In genomic region chr6:156980948-156981347, GRCh38 we compare ENCODE assay signal across 19 cellular contexts.
A peak's percentile ranks its signal among the peaks of the same experiment; 100 is the strongest.
DNase-seq lines count a peak whose midpoint lies in the region; ATAC-seq and TF ChIP-seq lines count a peak whose summit lies in the region.
"Had no signal": no experiment of that assay in that cellular context is flagged by ENCODE, and none has a peak within 500 bp of the region (broad histone marks: within the 10 kb centered on the region; RNA-seq: fewer than 3 reads in every experiment).

No MANE protein-coding gene starts in this region.

- no peak for DNase-seq in activated CD8-positive, alpha-beta memory T cell treated with anti-CD3 and anti-CD28 coated beads, Interleukin-2, amount 10 ng/mL, durations not matched to agents 7 days and 5 days
- DNase-seq in activated CD8-positive, alpha-beta memory T cell treated with anti-CD3 and anti-CD28 coated beads, Interleukin-2, amount 50 U/mL, for 4 hours, result no peak
- no peak for DNase-seq in chondrocyte (ENCODE audit: low spot score)
- no peak for DNase-seq in gastrocnemius medialis
- no peak for DNase-seq in esophagus squamous epithelium (lab: John Stamatoyannopoulos, UW)
- DNase-seq: activated CD4-positive, alpha-beta T cell treated with anti-CD3 and anti-CD28 coated beads for 4 hours; activated gamma-delta T cell treated with Interleukin-2 at 50 U/mL for 16 hours; amygdala; CD8-positive, alpha-beta memory T cell; effector CD4-positive, alpha-beta T cell; EL; stimulated activated CD4-positive, alpha-beta T cell treated with anti-CD3 and anti-CD28 coated beads, Interleukin-12 subunit alpha, Interleukin-12 subunit beta, amount 100 ng/mL, for 4 hours; T1000 had no signal

- H3K27ac Mint-ChIP-seq in activated CD8-positive, alpha-beta memory T cell treated with anti-CD3 and anti-CD28 coated beads, Interleukin-2, amount 10 ng/mL, durations not matched to agents 7 days and 5 days, result peak overlapping the region; percentile 16
- H3K27ac Mint-ChIP-seq in IgD-negative memory B cell, result peak overlapping the region in 2 of 3 donors; percentile 41 to 81
- H3K27ac Mint-ChIP-seq in chondrocyte (ENCODE audit: unreplicated experiment), result peak overlapping the region; percentile 85

- H3K9me3 Mint-ChIP-seq in activated CD8-positive, alpha-beta memory T cell treated with anti-CD3 and anti-CD28 coated beads, Interleukin-2, amount 10 ng/mL, durations not matched to agents 7 days and 5 days (ENCODE audit: low read depth), result no peaks in the 10 kb centered on the region
- no peaks in the 10 kb centered on the region for H3K9me3 Mint-ChIP-seq in IgD-negative memory B cell
- no peaks in the 10 kb centered on the region for H3K9me3 Mint-ChIP-seq in chondrocyte (ENCODE audit: low read depth)
- H3K9me3 Mint-ChIP-seq: CD8-positive, alpha-beta memory T cell; central memory CD8-positive, alpha-beta T cell had no signal

- no peaks in the 10 kb centered on the region for H3K27me3 ChIP-seq in gastrocnemius medialis
- H3K27me3 ChIP-seq in esophagus squamous epithelium, result no peaks in the 10 kb centered on the region
- H3K27me3 ChIP-seq: MG63, tibial nerve had no signal

- intact Hi-C loops in gastrocnemius medialis (cut with DNase I; ENCODE audit: low total_unique reads), result no loop called here
- intact Hi-C loops in esophagus squamous epithelium (cut with DNase I), result no loop called here

- no peak for ATAC-seq in activated CD8-positive, alpha-beta memory T cell treated with anti-CD3 and anti-CD28 coated beads, Interleukin-2, amount 10 ng/mL, durations not matched to agents 7 days and 5 days
- peak in 1 of 2 donors; percentile 39 for ATAC-seq in gastrocnemius medialis
- no peak for ATAC-seq in GM19328 (IDR thresholded peaks at IDR 0.05; ENCODE audit: unreplicated experiment)
- no peak for ATAC-seq in HG03135 (IDR thresholded peaks at IDR 0.05; ENCODE audit: unreplicated experiment)

- peak overlapping the region; percentile 56 to 75 (median 63) for H3K27ac ChIP-seq in gastrocnemius medialis
- H3K27ac ChIP-seq in esophagus squamous epithelium, result no peak overlapping the region
- H3K27ac ChIP-seq: tibial nerve had no signal

- H3K4me3 ChIP-seq in gastrocnemius medialis, result no peak overlapping the region
- H3K4me3 ChIP-seq in esophagus squamous epithelium, result no peak overlapping the region
- H3K4me3 ChIP-seq: MG63, tibial nerve had no signal

- H3K36me3 Mint-ChIP-seq in activated CD8-positive, alpha-beta memory T cell treated with anti-CD3 and anti-CD28 coated beads, Interleukin-2, amount 10 ng/mL, durations not matched to agents 7 days and 5 days, result no peaks in the 10 kb centered on the region
- H3K36me3 Mint-ChIP-seq in IgD-negative memory B cell, result peaks cover 5% of the 10 kb centered on the region
- no peaks in the 10 kb centered on the region for H3K36me3 Mint-ChIP-seq in chondrocyte (ENCODE audit: low read depth)

- CTCF ChIA-PET in activated CD8-positive, alpha-beta memory T cell treated with anti-CD3 and anti-CD28 coated beads, Interleukin-2, amount 10 ng/mL, durations not matched to agents 7 days and 5 days (lab: Charles Lee), result no interaction called here

- no peak for TF ChIP-seq POLR2A in gastrocnemius medialis (IDR thresholded peaks at IDR 0.05)
- TF ChIP-seq POLR2A in esophagus squamous epithelium (IDR thresholded peaks at IDR 0.05), result no peak

- TF ChIP-seq CTCF in chondrocyte (IDR thresholded peaks at IDR 0.05) (no peak), gastrocnemius medialis (IDR thresholded peaks at IDR 0.05 in 4 of 5, conservative IDR thresholded peaks at IDR 0.05 in 1 of 5) (no peak), esophagus squamous epithelium (IDR thresholded peaks at IDR 0.05) (no peak)

- H3K4me3 Mint-ChIP-seq in activated CD8-positive, alpha-beta memory T cell treated with anti-CD3 and anti-CD28 coated beads, Interleukin-2, amount 10 ng/mL, durations not matched to agents 7 days and 5 days, result no peak overlapping the region
- peak overlapping the region in 1 of 4 donors; percentile 24 for H3K4me3 Mint-ChIP-seq in IgD-negative memory B cell
- H3K4me3 Mint-ChIP-seq in chondrocyte (ENCODE audit: unreplicated experiment), result no peak overlapping the region
- H3K4me3 Mint-ChIP-seq: central memory CD8-positive, alpha-beta T cell had no signal

- peaks cover 77 to 82% of the 10 kb centered on the region in 2 donors for H3K4me1 ChIP-seq in gastrocnemius medialis
- peaks cover 11 to 66% (median 18%) of the 10 kb centered on the region in 3 donors for H3K4me1 ChIP-seq in esophagus squamous epithelium

- H3K27me3 Mint-ChIP-seq in activated CD8-positive, alpha-beta memory T cell treated with anti-CD3 and anti-CD28 coated beads, Interleukin-2, amount 10 ng/mL, durations not matched to agents 7 days and 5 days, result no peaks in the 10 kb centered on the region
- no peaks in the 10 kb centered on the region for H3K27me3 Mint-ChIP-seq in IgD-negative memory B cell
- no peaks in the 10 kb centered on the region for H3K27me3 Mint-ChIP-seq in chondrocyte (ENCODE audit: low read depth)
- H3K27me3 Mint-ChIP-seq: CD8-positive, alpha-beta memory T cell; central memory CD8-positive, alpha-beta T cell had no signal

- in situ Hi-C loops in gastrocnemius medialis (cut with MboI; ENCODE audit: low sequenced_read_pairs in 4 of 4), result no loop called here

- peaks cover 52% of the 10 kb centered on the region for H3K4me1 Mint-ChIP-seq in activated CD8-positive, alpha-beta memory T cell treated with anti-CD3 and anti-CD28 coated beads, Interleukin-2, amount 10 ng/mL, durations not matched to agents 7 days and 5 days
- H3K4me1 Mint-ChIP-seq in IgD-negative memory B cell, result peaks cover 62 to 84% (median 62%) of the 10 kb centered on the region in 3 donors
- peaks cover 75% of the 10 kb centered on the region for H3K4me1 Mint-ChIP-seq in chondrocyte (ENCODE audit: low read depth)

- no peaks in the 10 kb centered on the region for H3K9me3 ChIP-seq in gastrocnemius medialis
- no peaks in the 10 kb centered on the region for H3K9me3 ChIP-seq in esophagus squamous epithelium
- H3K9me3 ChIP-seq: MG63, tibial nerve had no signal

- whole genome bisulfite sequencing in esophagus squamous epithelium, 2 donors, result 91 to 92% methylated on average over 2 of the region's 2 CpGs

- H3K36me3 ChIP-seq in gastrocnemius medialis (no peaks in the 10 kb centered on the region), esophagus squamous epithelium (no peaks in the 10 kb centered on the region)
- H3K36me3 ChIP-seq: MG63, tibial nerve had no signal

Comparison
In these comparisons a context has a peak if more than half of its experiments do, and no peak if none do; other contexts are left out.
1. H3K27ac Mint-ChIP-seq: peak in every context shown above with its lines; median percentile 85 in chondrocyte; 61 in IgD-negative memory B cell; 16 in activated CD8-positive, alpha-beta memory T cell treated with anti-CD3 and anti-CD28 coated beads, Interleukin-2, amount 10 ng/mL, durations not matched to agents 7 days and 5 days.
2. H3K27ac ChIP-seq: peak in gastrocnemius medialis (4 of 4); none in esophagus squamous epithelium (0 of 4).